In the genomic region with DNA sequence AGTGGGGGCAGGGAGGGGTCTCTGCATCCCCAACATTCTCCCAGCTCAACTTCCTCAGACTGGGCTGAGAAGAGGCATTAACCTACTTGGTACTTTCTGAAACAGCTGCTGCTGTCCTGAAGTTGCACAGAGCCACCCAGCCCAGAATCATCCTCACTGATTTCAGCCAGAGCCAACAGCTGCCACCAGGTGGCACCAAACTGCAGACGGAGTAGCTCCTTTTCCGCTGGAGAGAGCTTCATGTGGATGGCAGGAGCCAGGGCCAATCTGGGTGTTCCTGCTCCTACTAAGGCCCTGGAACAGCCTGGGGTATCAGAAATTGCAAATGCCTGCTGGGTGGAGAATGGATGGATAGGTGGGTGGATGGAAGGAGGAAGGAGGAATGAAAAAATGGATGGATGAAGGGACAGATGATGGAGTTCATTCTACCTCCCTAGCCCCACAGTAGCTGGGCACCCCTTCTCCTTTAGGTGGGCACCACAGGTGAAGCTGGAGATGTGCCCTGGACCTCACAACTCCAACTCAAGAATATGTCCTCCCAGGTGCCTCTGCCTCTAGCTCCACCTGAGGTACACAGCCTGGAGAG, we compare ENCODE assay signal across 1 cellular context.
TF ChIP-seq lines count a peak whose summit lies in the region.

No MANE protein-coding gene starts in this region.

TF ChIP-seq in GM12878, 131 proteins besides CTCF, POLR2A, EP300 and RAD21 (continued from another document):
- TF ChIP-seq, protein P1, sequence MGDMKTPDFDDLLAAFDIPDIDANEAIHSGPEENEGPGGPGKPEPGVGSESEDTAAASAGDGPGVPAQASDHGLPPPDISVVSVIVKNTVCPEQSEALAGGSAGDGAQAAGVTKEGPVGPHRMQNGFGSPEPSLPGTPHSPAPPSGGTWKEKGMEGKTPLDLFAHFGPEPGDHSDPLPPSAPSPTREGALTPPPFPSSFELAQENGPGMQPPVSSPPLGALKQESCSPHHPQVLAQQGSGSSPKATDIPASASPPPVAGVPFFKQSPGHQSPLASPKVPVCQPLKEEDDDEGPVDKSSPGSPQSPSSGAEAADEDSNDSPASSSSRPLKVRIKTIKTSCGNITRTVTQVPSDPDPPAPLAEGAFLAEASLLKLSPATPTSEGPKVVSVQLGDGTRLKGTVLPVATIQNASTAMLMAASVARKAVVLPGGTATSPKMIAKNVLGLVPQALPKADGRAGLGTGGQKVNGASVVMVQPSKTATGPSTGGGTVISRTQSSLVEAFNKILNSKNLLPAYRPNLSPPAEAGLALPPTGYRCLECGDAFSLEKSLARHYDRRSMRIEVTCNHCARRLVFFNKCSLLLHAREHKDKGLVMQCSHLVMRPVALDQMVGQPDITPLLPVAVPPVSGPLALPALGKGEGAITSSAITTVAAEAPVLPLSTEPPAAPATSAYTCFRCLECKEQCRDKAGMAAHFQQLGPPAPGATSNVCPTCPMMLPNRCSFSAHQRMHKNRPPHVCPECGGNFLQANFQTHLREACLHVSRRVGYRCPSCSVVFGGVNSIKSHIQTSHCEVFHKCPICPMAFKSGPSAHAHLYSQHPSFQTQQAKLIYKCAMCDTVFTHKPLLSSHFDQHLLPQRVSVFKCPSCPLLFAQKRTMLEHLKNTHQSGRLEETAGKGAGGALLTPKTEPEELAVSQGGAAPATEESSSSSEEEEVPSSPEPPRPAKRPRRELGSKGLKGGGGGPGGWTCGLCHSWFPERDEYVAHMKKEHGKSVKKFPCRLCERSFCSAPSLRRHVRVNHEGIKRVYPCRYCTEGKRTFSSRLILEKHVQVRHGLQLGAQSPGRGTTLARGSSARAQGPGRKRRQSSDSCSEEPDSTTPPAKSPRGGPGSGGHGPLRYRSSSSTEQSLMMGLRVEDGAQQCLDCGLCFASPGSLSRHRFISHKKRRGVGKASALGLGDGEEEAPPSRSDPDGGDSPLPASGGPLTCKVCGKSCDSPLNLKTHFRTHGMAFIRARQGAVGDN (IDR thresholded peaks at IDR 0.05) = no peak
- TF ChIP-seq SMAD1 (IDR thresholded peaks at IDR 0.05; ENCODE audit: low read depth, partially characterized antibody) = no peak
- TF ChIP-seq LARP7 (IDR thresholded peaks at IDR 0.05) = no peak
- no peak for TF ChIP-seq SMARCA5 (IDR thresholded peaks at IDR 0.05)
- TF ChIP-seq CBFB (IDR thresholded peaks at IDR 0.05; ENCODE audit: low read depth) = no peak
- TF ChIP-seq SUZ12 (IDR thresholded peaks at IDR 0.05; ENCODE audit: unreplicated experiment) = no peak
- TF ChIP-seq, protein P2, sequence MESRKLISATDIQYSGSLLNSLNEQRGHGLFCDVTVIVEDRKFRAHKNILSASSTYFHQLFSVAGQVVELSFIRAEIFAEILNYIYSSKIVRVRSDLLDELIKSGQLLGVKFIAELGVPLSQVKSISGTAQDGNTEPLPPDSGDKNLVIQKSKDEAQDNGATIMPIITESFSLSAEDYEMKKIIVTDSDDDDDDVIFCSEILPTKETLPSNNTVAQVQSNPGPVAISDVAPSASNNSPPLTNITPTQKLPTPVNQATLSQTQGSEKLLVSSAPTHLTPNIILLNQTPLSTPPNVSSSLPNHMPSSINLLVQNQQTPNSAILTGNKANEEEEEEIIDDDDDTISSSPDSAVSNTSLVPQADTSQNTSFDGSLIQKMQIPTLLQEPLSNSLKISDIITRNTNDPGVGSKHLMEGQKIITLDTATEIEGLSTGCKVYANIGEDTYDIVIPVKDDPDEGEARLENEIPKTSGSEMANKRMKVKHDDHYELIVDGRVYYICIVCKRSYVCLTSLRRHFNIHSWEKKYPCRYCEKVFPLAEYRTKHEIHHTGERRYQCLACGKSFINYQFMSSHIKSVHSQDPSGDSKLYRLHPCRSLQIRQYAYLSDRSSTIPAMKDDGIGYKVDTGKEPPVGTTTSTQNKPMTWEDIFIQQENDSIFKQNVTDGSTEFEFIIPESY (IDR thresholded peaks at IDR 0.05) = no peak
